ENCODE assay signal across 1 cellular context in genomic region chr10:100370976-100371706, GRCh38.
TF ChIP-seq lines count a peak whose summit lies in the region.

No MANE protein-coding gene starts in this region.

TF ChIP-seq in K562, 482 proteins besides CTCF, POLR2A, EP300 and RAD21 (continued from another document and continues in another):
- 0 out of 2 replicates have a peak, but pooled peaks have one; percentile 39 for TF ChIP-seq MGA (IDR thresholded peaks at IDR 0.05)
- no peak for TF ChIP-seq ZNF12 (CRISPR knock-in tag; IDR thresholded peaks at IDR 0.05)
- TF ChIP-seq, protein P1, sequence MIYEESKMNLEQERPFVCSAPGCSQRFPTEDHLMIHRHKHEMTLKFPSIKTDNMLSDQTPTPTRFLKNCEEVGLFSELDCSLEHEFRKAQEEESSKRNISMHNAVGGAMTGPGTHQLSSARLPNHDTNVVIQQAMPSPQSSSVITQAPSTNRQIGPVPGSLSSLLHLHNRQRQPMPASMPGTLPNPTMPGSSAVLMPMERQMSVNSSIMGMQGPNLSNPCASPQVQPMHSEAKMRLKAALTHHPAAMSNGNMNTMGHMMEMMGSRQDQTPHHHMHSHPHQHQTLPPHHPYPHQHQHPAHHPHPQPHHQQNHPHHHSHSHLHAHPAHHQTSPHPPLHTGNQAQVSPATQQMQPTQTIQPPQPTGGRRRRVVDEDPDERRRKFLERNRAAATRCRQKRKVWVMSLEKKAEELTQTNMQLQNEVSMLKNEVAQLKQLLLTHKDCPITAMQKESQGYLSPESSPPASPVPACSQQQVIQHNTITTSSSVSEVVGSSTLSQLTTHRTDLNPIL (CRISPR knock-in tag; IDR thresholded peaks at IDR 0.05) = 0 out of 2 replicates have a peak, but pooled peaks have one; percentile 14
- 0 out of 2 replicates have a peak, but pooled peaks have one; percentile 25 for TF ChIP-seq PML (IDR thresholded peaks at IDR 0.05; ENCODE audit: low read length)
- TF ChIP-seq ZNF143 (CRISPR knock-in tag; IDR thresholded peaks at IDR 0.05) = no peak
- no peak for TF ChIP-seq ERF (CRISPR knock-in tag; IDR thresholded peaks at IDR 0.05)
- TF ChIP-seq, protein P2, sequence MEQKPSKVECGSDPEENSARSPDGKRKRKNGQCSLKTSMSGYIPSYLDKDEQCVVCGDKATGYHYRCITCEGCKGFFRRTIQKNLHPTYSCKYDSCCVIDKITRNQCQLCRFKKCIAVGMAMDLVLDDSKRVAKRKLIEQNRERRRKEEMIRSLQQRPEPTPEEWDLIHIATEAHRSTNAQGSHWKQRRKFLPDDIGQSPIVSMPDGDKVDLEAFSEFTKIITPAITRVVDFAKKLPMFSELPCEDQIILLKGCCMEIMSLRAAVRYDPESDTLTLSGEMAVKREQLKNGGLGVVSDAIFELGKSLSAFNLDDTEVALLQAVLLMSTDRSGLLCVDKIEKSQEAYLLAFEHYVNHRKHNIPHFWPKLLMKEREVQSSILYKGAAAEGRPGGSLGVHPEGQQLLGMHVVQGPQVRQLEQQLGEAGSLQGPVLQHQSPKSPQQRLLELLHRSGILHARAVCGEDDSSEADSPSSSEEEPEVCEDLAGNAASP (IDR thresholded peaks at IDR 0.05) = no peak
- TF ChIP-seq FIP1L1 (IDR thresholded peaks at IDR 0.05; ENCODE audit: low read depth, low read length, poor library complexity, severe bottlenecking) = no peak
- TF ChIP-seq ARHGAP35 (IDR thresholded peaks at IDR 0.05; ENCODE audit: partially characterized antibody) = no peak
- TF ChIP-seq HDAC2 (IDR thresholded peaks at IDR 0.05) = 0 out of 2 replicates have a peak, but pooled peaks have one; percentile 12
- no peak for TF ChIP-seq ZFP1 (CRISPR knock-in tag; IDR thresholded peaks at IDR 0.05)
- no peak for TF ChIP-seq SMAD3 (CRISPR knock-in tag; conservative IDR thresholded peaks at IDR 0.05)
- no peak for TF ChIP-seq CBX2 (IDR thresholded peaks at IDR 0.05; ENCODE audit: insufficient read depth, low read length, poor library complexity, severe bottlenecking)
- TF ChIP-seq, protein P3, sequence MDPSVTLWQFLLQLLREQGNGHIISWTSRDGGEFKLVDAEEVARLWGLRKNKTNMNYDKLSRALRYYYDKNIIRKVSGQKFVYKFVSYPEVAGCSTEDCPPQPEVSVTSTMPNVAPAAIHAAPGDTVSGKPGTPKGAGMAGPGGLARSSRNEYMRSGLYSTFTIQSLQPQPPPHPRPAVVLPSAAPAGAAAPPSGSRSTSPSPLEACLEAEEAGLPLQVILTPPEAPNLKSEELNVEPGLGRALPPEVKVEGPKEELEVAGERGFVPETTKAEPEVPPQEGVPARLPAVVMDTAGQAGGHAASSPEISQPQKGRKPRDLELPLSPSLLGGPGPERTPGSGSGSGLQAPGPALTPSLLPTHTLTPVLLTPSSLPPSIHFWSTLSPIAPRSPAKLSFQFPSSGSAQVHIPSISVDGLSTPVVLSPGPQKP (CRISPR knock-in tag; IDR thresholded peaks at IDR 0.05) = no peak
- no peak for TF ChIP-seq ZNF431 (CRISPR knock-in tag; IDR thresholded peaks at IDR 0.05)
- peak; percentile 64 for TF ChIP-seq SOX6 (IDR thresholded peaks at IDR 0.05)
- TF ChIP-seq, protein P4, sequence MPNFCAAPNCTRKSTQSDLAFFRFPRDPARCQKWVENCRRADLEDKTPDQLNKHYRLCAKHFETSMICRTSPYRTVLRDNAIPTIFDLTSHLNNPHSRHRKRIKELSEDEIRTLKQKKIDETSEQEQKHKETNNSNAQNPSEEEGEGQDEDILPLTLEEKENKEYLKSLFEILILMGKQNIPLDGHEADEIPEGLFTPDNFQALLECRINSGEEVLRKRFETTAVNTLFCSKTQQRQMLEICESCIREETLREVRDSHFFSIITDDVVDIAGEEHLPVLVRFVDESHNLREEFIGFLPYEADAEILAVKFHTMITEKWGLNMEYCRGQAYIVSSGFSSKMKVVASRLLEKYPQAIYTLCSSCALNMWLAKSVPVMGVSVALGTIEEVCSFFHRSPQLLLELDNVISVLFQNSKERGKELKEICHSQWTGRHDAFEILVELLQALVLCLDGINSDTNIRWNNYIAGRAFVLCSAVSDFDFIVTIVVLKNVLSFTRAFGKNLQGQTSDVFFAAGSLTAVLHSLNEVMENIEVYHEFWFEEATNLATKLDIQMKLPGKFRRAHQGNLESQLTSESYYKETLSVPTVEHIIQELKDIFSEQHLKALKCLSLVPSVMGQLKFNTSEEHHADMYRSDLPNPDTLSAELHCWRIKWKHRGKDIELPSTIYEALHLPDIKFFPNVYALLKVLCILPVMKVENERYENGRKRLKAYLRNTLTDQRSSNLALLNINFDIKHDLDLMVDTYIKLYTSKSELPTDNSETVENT (CRISPR knock-in tag; IDR thresholded peaks at IDR 0.05) = no peak
- no peak for TF ChIP-seq KAT2B (IDR thresholded peaks at IDR 0.05; ENCODE audit: low read depth, low read length)
- TF ChIP-seq ZNF140 (CRISPR knock-in tag; IDR thresholded peaks at IDR 0.05) = no peak
- TF ChIP-seq MXI1 (IDR thresholded peaks at IDR 0.05; ENCODE audit: low read depth, low read length) = no peak
- no peak for TF ChIP-seq NR4A1 (CRISPR knock-in tag; IDR thresholded peaks at IDR 0.05)
- no peak; the same call in 1 of the 2 replicates for TF ChIP-seq NR4A1 (tag; IDR thresholded peaks at IDR 0.05)
- no peak for TF ChIP-seq NFIX (CRISPR knock-in tag; IDR thresholded peaks at IDR 0.05; ENCODE audit: low read depth)
- no peak for TF ChIP-seq ZNF263 (CRISPR knock-in tag; IDR thresholded peaks at IDR 0.05; ENCODE audit: borderline replicate concordance)
- TF ChIP-seq ETV1 (tag; conservative IDR thresholded peaks at IDR 0.05; ENCODE audit: low read depth) = no peak
- TF ChIP-seq, protein P5, sequence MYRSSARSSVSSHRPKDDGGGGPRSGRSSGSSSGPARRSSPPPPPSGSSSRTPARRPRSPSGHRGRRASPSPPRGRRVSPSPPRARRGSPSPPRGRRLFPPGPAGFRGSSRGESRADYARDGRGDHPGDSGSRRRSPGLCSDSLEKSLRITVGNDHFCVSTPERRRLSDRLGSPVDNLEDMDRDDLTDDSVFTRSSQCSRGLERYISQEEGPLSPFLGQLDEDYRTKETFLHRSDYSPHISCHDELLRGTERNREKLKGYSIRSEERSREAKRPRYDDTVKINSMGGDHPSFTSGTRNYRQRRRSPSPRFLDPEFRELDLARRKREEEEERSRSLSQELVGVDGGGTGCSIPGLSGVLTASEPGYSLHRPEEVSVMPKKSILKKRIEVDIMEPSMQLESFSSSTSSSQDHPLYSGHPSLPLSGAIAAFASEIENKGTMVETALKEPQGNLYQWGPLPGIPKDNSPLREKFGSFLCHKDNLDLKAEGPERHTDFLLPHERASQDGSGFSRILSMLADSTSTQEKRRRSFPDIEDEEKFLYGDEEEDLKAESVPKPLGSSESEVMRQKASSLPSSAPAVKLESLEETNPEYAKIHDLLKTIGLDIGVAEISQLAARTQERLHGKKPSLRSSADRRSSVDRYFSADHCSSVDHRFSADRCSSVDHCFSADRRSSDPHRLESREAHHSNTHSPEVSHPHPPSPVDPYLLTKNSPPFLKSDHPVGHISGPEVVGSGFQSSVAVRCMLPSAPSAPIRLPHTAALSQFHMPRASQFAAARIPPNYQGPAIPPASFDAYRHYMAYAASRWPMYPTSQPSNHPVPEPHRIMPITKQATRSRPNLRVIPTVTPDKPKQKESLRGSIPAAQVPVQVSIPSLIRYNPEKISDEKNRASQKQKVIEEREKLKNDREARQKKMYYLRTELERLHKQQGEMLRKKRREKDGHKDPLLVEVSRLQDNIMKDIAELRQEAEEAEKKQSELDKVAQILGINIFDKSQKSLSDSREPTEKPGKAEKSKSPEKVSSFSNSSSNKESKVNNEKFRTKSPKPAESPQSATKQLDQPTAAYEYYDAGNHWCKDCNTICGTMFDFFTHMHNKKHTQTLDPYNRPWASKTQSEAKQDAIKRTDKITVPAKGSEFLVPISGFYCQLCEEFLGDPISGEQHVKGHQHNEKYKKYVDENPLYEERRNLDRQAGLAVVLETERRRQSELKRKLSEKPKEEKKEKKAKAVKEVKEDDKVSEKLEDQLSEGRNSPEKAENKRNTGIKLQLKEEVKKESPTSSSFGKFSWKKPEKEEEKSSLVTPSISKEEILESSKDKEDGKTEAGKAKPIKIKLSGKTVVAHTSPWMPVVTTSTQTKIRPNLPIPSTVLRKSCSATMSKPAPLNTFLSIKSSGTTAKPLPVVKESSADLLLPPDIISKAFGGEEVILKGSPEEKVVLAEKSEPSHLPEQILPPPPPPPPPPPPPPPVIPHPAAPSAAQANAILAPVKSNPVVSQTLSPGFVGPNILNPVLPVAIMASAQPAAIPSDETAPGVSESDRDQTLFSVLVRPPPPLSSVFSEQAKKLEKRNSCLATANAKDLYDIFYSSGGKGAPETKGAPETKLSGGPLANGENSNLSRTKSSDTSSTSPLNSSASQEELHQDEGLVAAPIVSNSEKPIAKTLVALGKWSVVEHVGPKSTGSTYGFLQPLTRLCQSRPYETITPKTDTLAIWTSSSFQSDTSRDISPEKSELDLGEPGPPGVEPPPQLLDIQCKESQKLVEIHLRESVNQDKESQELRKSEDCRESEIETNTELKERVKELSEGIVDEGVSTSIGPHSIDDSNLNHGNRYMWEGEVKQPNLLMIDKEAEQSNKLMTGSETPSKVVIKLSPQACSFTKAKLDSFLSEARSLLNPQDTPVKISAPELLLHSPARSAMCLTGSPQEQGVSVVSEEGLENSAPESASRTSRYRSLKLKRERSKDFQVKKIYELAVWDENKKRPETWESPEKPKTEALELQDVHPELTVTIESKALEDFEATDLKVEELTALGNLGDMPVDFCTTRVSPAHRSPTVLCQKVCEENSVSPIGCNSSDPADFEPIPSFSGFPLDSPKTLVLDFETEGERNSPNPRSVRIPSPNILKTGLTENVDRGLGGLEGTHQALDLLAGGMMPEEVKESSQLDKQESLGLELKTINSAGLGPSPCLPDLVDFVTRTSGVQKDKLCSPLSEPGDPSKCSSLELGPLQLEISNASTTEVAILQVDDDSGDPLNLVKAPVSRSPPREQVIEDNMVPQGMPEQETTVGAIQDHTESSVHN (IDR thresholded peaks at IDR 0.05; ENCODE audit: borderline replicate concordance in 1 of 2, low read depth in 1 of 2) = no peak
- TF ChIP-seq RBFOX2 (IDR thresholded peaks at IDR 0.05; ENCODE audit: low read depth, low read length) = peak; percentile 77
- TF ChIP-seq CREBBP (IDR thresholded peaks at IDR 0.05; ENCODE audit: low read depth, low read length) = no peak
- TF ChIP-seq ZKSCAN8 (CRISPR knock-in tag; IDR thresholded peaks at IDR 0.05) = no peak
- no peak for TF ChIP-seq E2F3 (CRISPR knock-in tag; IDR thresholded peaks at IDR 0.05)
- no peak for TF ChIP-seq RBM22 (IDR thresholded peaks at IDR 0.05; ENCODE audit: low read depth, low read length, poor library complexity, severe bottlenecking)
- TF ChIP-seq ZNF695 (CRISPR knock-in tag; IDR thresholded peaks at IDR 0.05) = no peak
- no peak for TF ChIP-seq ZNF174 (CRISPR knock-in tag; IDR thresholded peaks at IDR 0.05)
